17 cellular contexts compared by ENCODE assay signal in genomic region chr13:46129124-46129523, GRCh38. TPM values are rescaled to one million over a fixed set of nuclear protein-coding genes. Genes with fewer than 3 reads are reported as not detected.
"Had no signal": no experiment of that assay in that cellular context is flagged by ENCODE, and none has a peak within 500 bp of the region (broad histone marks: within the 10 kb centered on the region; RNA-seq: fewer than 3 reads in every experiment).

No MANE protein-coding gene starts in this region.

- H3K27ac ChIP-seq: hepatocyte had no signal

- H3K27me3 ChIP-seq: hepatocyte had no signal

- ATAC-seq: right cardiac atrium; stimulated activated effector memory CD8-positive, alpha-beta T cell treated with anti-CD3 and anti-CD28 coated beads, Interleukin-12 subunit alpha, Interleukin-12 subunit beta, amount 100 ng/mL, for 72 hours had no signal

- H3K27me3 Mint-ChIP-seq: dendritic cell treated with granulocyte-macrophage colony-stimulating factor and Interleukin-4, amounts not matched to agents 40 ng/mL and 50 ng/mL, for 4 days had no signal

- H3K4me3 Mint-ChIP-seq: activated naive CD4-positive, alpha-beta T cell treated with anti-CD3 and anti-CD28 coated beads, Interleukin-2, amount 10 ng/mL, durations not matched to agents 7 days and 5 days; dendritic cell treated with granulocyte-macrophage colony-stimulating factor and Interleukin-4, amounts not matched to agents 40 ng/mL and 50 ng/mL, for 4 days; endodermal cell; stimulated activated effector memory CD8-positive, alpha-beta T cell treated with anti-CD3 and anti-CD28 coated beads, Interleukin-12 subunit alpha, Interleukin-12 subunit beta, amount 100 ng/mL, for 72 hours had no signal

- H3K27ac Mint-ChIP-seq: activated naive CD4-positive, alpha-beta T cell treated with anti-CD3 and anti-CD28 coated beads, Interleukin-2, amount 10 ng/mL, durations not matched to agents 7 days and 5 days; dendritic cell treated with granulocyte-macrophage colony-stimulating factor and Interleukin-4, amounts not matched to agents 40 ng/mL and 50 ng/mL, for 4 days; endodermal cell had no signal

- H3K4me3 ChIP-seq: hepatocyte, smooth muscle cell had no signal

- H3K4me1 Mint-ChIP-seq: endodermal cell had no signal

- H3K9me3 Mint-ChIP-seq: activated naive CD4-positive, alpha-beta T cell treated with anti-CD3 and anti-CD28 coated beads, Interleukin-2, amount 10 ng/mL, durations not matched to agents 7 days and 5 days; dendritic cell treated with granulocyte-macrophage colony-stimulating factor and Interleukin-4, amounts not matched to agents 40 ng/mL and 50 ng/mL, for 4 days; endodermal cell; stimulated activated effector memory CD8-positive, alpha-beta T cell treated with anti-CD3 and anti-CD28 coated beads, Interleukin-12 subunit alpha, Interleukin-12 subunit beta, amount 100 ng/mL, for 72 hours had no signal

- DNase-seq: activated CD4-positive, alpha-beta T cell treated with anti-CD3 and anti-CD28 coated beads for 48 hours; activated naive CD4-positive, alpha-beta T cell treated with anti-CD3 and anti-CD28 coated beads, Interleukin-2, amount 10 ng/mL, durations not matched to agents 7 days and 5 days; activated T-cell treated with anti-CD3 and anti-CD28 coated beads, Interleukin-2, amount 50 U/mL, for 48 hours; anterior cingulate cortex; cerebellar nuclear complex; endodermal cell; kidney glomerular epithelial cell; right cardiac atrium; SHP77; trophoblast cell had no signal

RNA-seq across cellular contexts. Expression of gene CPB2, which starts 24.3 kb away (rescaled TPM):
- total RNA-seq: activated CD8-positive, alpha-beta memory T cell treated with anti-CD3 and anti-CD28 coated beads for 36 hours; endodermal cell; mesenteric fat pad; right cardiac atrium; smooth muscle cell had no signal
- polyA plus RNA-seq: esophagus, right cardiac atrium had no signal
